In the genomic region with DNA sequence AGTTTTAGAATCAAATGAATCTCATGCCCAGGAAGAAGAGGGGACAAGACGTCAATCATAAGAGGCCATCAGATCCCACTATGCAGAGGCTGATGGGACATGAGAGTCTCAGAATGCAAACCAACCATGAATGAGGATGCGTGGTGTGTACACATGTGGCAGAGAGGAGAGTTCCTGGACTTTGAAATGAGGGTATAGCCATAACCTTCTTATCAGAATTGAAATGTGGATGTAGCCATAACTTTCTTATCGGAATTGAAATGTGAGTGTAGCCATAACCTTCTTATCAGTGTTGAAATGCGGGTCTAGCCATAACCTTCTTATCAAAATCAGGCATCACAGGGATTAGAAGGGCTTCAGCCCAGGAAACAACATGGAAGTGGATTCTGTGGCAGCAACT, we compare ENCODE assay signal across 1 cellular context.
TF ChIP-seq lines count a peak whose summit lies in the region.

No MANE protein-coding gene starts in this region.

TF ChIP-seq in IMR-90, 13 proteins besides CTCF, POLR2A, EP300 and RAD21 (continued from another document):
- TF ChIP-seq, protein P1, sequence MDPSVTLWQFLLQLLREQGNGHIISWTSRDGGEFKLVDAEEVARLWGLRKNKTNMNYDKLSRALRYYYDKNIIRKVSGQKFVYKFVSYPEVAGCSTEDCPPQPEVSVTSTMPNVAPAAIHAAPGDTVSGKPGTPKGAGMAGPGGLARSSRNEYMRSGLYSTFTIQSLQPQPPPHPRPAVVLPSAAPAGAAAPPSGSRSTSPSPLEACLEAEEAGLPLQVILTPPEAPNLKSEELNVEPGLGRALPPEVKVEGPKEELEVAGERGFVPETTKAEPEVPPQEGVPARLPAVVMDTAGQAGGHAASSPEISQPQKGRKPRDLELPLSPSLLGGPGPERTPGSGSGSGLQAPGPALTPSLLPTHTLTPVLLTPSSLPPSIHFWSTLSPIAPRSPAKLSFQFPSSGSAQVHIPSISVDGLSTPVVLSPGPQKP (IDR thresholded peaks at IDR 0.05; ENCODE audit: borderline replicate concordance, low read depth, low read length): no peak
